ENCODE assay signal across 14 cellular contexts in the genomic region with DNA sequence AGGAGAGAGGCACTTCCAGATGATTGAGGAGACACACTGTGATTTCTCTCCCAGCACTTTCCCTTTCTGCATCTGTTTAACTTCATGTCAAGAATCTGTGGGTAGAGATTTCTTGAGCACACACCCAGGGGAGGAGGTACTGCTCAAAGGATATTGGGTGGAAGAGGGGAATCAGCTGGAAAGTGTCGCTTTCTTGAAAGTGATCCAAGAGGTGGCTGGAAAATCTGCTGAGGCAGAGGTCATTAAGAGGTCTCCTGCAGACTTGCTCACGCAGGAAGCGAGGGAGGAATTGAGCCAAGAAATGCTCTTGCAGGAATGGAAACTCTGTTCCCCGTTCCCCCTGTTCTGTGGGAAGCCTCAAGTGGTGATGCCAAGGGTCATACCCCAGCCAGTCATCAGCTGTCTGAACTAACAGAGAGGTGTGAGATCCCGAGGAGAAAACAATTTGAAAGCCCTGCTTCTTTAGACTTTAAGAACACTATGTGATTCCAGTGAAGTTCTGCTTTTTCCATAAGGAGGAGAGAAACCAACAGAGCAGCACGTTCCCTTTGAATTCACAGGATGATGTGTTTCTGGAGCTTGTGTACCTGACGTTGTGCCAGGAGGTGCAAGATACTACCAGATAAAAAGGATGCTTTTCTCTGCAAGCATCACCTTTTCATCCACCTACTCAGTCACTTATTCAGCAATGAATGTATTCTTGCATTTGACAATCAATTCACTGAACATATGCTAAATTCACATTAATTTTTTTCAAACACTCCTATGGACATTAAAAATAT.
DNase-seq lines count a peak whose midpoint lies in the region; ATAC-seq and TF ChIP-seq lines count a peak whose summit lies in the region.
"Had no signal": no experiment of that assay in that cellular context is flagged by ENCODE, and none has a peak within 500 bp of the region (broad histone marks: within the 10 kb centered on the region; RNA-seq: fewer than 3 reads in every experiment).

No MANE protein-coding gene starts in this region.

- CTCF ChIA-PET in naive thymus-derived CD4-positive, alpha-beta T cell (lab: Charles Lee): no interaction called here

- peaks cover 24% of the 10 kb centered on the region for H3K27me3 Mint-ChIP-seq in nephron progenitor cell (ENCODE audit: low read depth, poor library complexity)
- peaks cover 15 to 42% (median 21%) of the 10 kb centered on the region in 5 donors for H3K27me3 Mint-ChIP-seq in naive thymus-derived CD4-positive, alpha-beta T cell

- no peak overlapping the region for H2BK120ac ChIP-seq in mesendoderm (ENCODE audit: low read depth, low read length)

- peaks cover 7% of the 10 kb centered on the region for H3K9me3 Mint-ChIP-seq in nephron progenitor cell
- no peaks in the 10 kb centered on the region for H3K9me3 Mint-ChIP-seq in naive thymus-derived CD4-positive, alpha-beta T cell
- H3K9me3 Mint-ChIP-seq: natural killer cell treated with Interleukin-12 subunit alpha and Interleukin-12 subunit beta and Interleukin-15 and Interleukin-18, amount 100 ng/mL, for 72 hours had no signal

- DNase-seq in ELR (ENCODE audit: low read depth) (peak; percentile 28), RPMI7951 (ENCODE audit: low read depth) (peak; percentile 68), fibroblast of mammary gland (ENCODE audit: low read depth) (peak; percentile 43), nephron progenitor cell (no peak), Karpas-422 (no peak), NCI-H2196 (lab: John Stamatoyannopoulos, UW; ENCODE audit: unreplicated experiment) (no peak), mesendoderm (no peak)
- DNase-seq in naive thymus-derived CD4-positive, alpha-beta T cell: no peak
- DNase-seq: activated naive CD4-positive, alpha-beta T cell; GF-D8; NCI-H526 treated with DMSO at 0.1 percent for 48 hours had no signal

- H2AK5ac ChIP-seq in mesendoderm (ENCODE audit: low read length): no peak overlapping the region

- no peak overlapping the region for H4K8ac ChIP-seq in mesendoderm (ENCODE audit: low read depth, low read length)

- H2BK15ac ChIP-seq in mesendoderm (replicated peaks; ENCODE audit: low read depth): no peak overlapping the region

- no peak overlapping the region for H3K18ac ChIP-seq in mesendoderm (ENCODE audit: low read length)

- ATAC-seq in naive thymus-derived CD4-positive, alpha-beta T cell: no peak
- ATAC-seq: natural killer cell treated with Interleukin-12 subunit alpha and Interleukin-12 subunit beta and Interleukin-15 and Interleukin-18, amount 100 ng/mL, for 72 hours had no signal

- no peak overlapping the region for H3K56ac ChIP-seq in mesendoderm (ENCODE audit: low read length)

- no peak overlapping the region for H3K4me3 Mint-ChIP-seq in nephron progenitor cell
- no peak overlapping the region for H3K4me3 Mint-ChIP-seq in naive thymus-derived CD4-positive, alpha-beta T cell
- H3K4me3 Mint-ChIP-seq: natural killer cell treated with Interleukin-12 subunit alpha and Interleukin-12 subunit beta and Interleukin-15 and Interleukin-18, amount 100 ng/mL, for 72 hours had no signal

- H3K4me1 ChIP-seq in Karpas-422 (ENCODE audit: low read length) (no peaks in the 10 kb centered on the region), mesendoderm (ENCODE audit: control insufficient read depth, low read depth, low read length) (no peaks in the 10 kb centered on the region)
- H3K4me1 ChIP-seq in naive thymus-derived CD4-positive, alpha-beta T cell (ENCODE audit: control insufficient read depth in 2 of 2, insufficient read depth in 2 of 2, low read length in 2 of 2): no peaks in the 10 kb centered on the region

- peak overlapping the region; percentile 79 for H3K27ac Mint-ChIP-seq in nephron progenitor cell
- peak overlapping the region in 1 of 9 donors; percentile 32 for H3K27ac Mint-ChIP-seq in naive thymus-derived CD4-positive, alpha-beta T cell
- H3K27ac Mint-ChIP-seq: natural killer cell treated with Interleukin-12 subunit alpha and Interleukin-12 subunit beta and Interleukin-15 and Interleukin-18, amount 100 ng/mL, for 72 hours had no signal

- no peak overlapping the region for H3K4me2 ChIP-seq in Karpas-422 (ENCODE audit: low read depth, low read length, poor library complexity, severe bottlenecking)
- H3K4me2 ChIP-seq in mesendoderm (ENCODE audit: low read length): no peak overlapping the region

- H3K9me3 ChIP-seq in Karpas-422 (ENCODE audit: low read length): no peaks in the 10 kb centered on the region
- H3K9me3 ChIP-seq in naive thymus-derived CD4-positive, alpha-beta T cell (ENCODE audit: control insufficient read depth in 2 of 3, low read length in 3 of 3): no peaks in the 10 kb centered on the region

- H3K9ac ChIP-seq in Karpas-422 (ENCODE audit: low read length) (no peak overlapping the region), mesendoderm (ENCODE audit: low read length) (no peak overlapping the region)

- H3K27me3 ChIP-seq in Karpas-422 (ENCODE audit: low read length) (no peaks in the 10 kb centered on the region), mesendoderm (ENCODE audit: insufficient read depth, low read length, poor library complexity) (no peaks in the 10 kb centered on the region)
- H3K27me3 ChIP-seq in naive thymus-derived CD4-positive, alpha-beta T cell (ENCODE audit: control insufficient read depth in 2 of 2, insufficient read depth in 2 of 2, low read length in 2 of 2): no peaks in the 10 kb centered on the region

- no peak overlapping the region for H3K27ac ChIP-seq in Karpas-422 (ENCODE audit: low read length)
- no peak overlapping the region for H3K27ac ChIP-seq in mesendoderm (ENCODE audit: low read depth, low read length)
- no peak overlapping the region for H3K27ac ChIP-seq in naive thymus-derived CD4-positive, alpha-beta T cell (ENCODE audit: low read depth, low read length)
- H3K27ac ChIP-seq: C4-2B, skin epidermis had no signal

- H3K79me2 ChIP-seq in Karpas-422 (ENCODE audit: low read length): no peaks in the 10 kb centered on the region
- no peaks in the 10 kb centered on the region for H3K79me2 ChIP-seq in mesendoderm (ENCODE audit: control insufficient read depth, insufficient read depth, low read length)

- H3K9me2 ChIP-seq in Karpas-422 (replicated peaks; ENCODE audit: insufficient read depth, low read length): no peaks in the 10 kb centered on the region

- WGBS in mesendoderm (ENCODE audit: extremely low coverage, insufficient coverage, low lambda C conversion rate): no CpG with 5 or more reads among the region's 7 CpGs

- H3K36me3 ChIP-seq in Karpas-422 (ENCODE audit: insufficient read depth, low read length) (no peaks in the 10 kb centered on the region), mesendoderm (ENCODE audit: control insufficient read depth, insufficient read depth, low read length) (no peaks in the 10 kb centered on the region)
- H3K36me3 ChIP-seq in naive thymus-derived CD4-positive, alpha-beta T cell (ENCODE audit: control insufficient read depth in 2 of 3, insufficient read depth in 3 of 3, low read length in 3 of 3): no peaks in the 10 kb centered on the region

- H3K4me1 Mint-ChIP-seq in nephron progenitor cell: peaks cover 32% of the 10 kb centered on the region
- H3K4me1 Mint-ChIP-seq in naive thymus-derived CD4-positive, alpha-beta T cell: peaks cover 0 to 1% (median 0%) of the 10 kb centered on the region in 7 donors

- no peak overlapping the region for H2BK5ac ChIP-seq in mesendoderm (ENCODE audit: low read length)

- H4K20me1 ChIP-seq in Karpas-422 (ENCODE audit: insufficient read depth, low read depth, low read length): no peaks in the 10 kb centered on the region

- TF ChIP-seq CTCF in fibroblast of mammary gland (conservative IDR thresholded peaks at IDR 0.05; ENCODE audit: control insufficient read depth, insufficient read depth, low read depth, low read length) (no peak), nephron progenitor cell (IDR thresholded peaks at IDR 0.05) (no peak)

- H4K5ac ChIP-seq in mesendoderm (ENCODE audit: low read length): no peak overlapping the region

- H3K23ac ChIP-seq in mesendoderm (ENCODE audit: low read length): no peak overlapping the region

- POLR2A ChIA-PET in naive thymus-derived CD4-positive, alpha-beta T cell (lab: Charles Lee): no interaction called here

- no peaks in the 10 kb centered on the region for H3K36me3 Mint-ChIP-seq in nephron progenitor cell (ENCODE audit: low read depth)
- H3K36me3 Mint-ChIP-seq in naive thymus-derived CD4-positive, alpha-beta T cell: no peaks in the 10 kb centered on the region
- H3K36me3 Mint-ChIP-seq: natural killer cell treated with Interleukin-12 subunit alpha and Interleukin-12 subunit beta and Interleukin-15 and Interleukin-18, amount 100 ng/mL, for 72 hours had no signal

- H3K79me1 ChIP-seq in mesendoderm (ENCODE audit: low read length): no peaks in the 10 kb centered on the region

- no peak overlapping the region for H2AFZ ChIP-seq in Karpas-422 (ENCODE audit: low read length)

- intact Hi-C loops in naive thymus-derived CD4-positive, alpha-beta T cell (cut with micrococcal nuclease): no loop called here

- no peak overlapping the region for H3K4ac ChIP-seq in mesendoderm (ENCODE audit: low read depth, low read length)

- no peak overlapping the region for H3K4me3 ChIP-seq in fibroblast of mammary gland (ENCODE audit: control insufficient read depth, low read depth, low read length)
- no peak overlapping the region for H3K4me3 ChIP-seq in Karpas-422 (ENCODE audit: low read length)
- no peak overlapping the region for H3K4me3 ChIP-seq in mesendoderm (ENCODE audit: low read length)
- H3K4me3 ChIP-seq in naive thymus-derived CD4-positive, alpha-beta T cell (ENCODE audit: low read length): no peak overlapping the region
- H3K4me3 ChIP-seq: skin epidermis had no signal

Comparison
In these comparisons a context has a peak if more than half of its experiments do, and no peak if none do; other contexts are left out.
1. DNase-seq: peak in ELR (single experiment), RPMI7951 (single experiment) and fibroblast of mammary gland (single experiment); none in nephron progenitor cell (single experiment), Karpas-422 (single experiment), NCI-H2196 (single experiment), mesendoderm (single experiment) and naive thymus-derived CD4-positive, alpha-beta T cell (0 of 9).